Comparison of ENCODE assay signal across 1 cellular context in genomic region chr6:30626484-30627366, GRCh38.
TF ChIP-seq lines count a peak whose summit lies in the region.

Gene ATAT1 (plus strand): TSS chr6:30626874.

TF ChIP-seq in A549, 52 proteins besides CTCF, POLR2A, EP300 and RAD21 (continued from another document):
- TF ChIP-seq REST (IDR thresholded peaks at IDR 0.05) = no peak
- TF ChIP-seq BHLHE40 (IDR thresholded peaks at IDR 0.05; ENCODE audit: low read depth, low read length) = no peak
- TF ChIP-seq PHF8 (IDR thresholded peaks at IDR 0.05; ENCODE audit: borderline replicate concordance, low read depth) = peak; percentile 52; the same call in 1 of the 2 replicates
- TF ChIP-seq GATA3 (IDR thresholded peaks at IDR 0.05; ENCODE audit: borderline replicate concordance) = no peak
- TF ChIP-seq E2F6 (IDR thresholded peaks at IDR 0.05; ENCODE audit: borderline replicate concordance, low read depth) = no peak
- no peak for TF ChIP-seq JUNB (IDR thresholded peaks at IDR 0.05)
- TF ChIP-seq MAX (IDR thresholded peaks at IDR 0.05) = peak; percentile 45
- no peak for TF ChIP-seq FOSL2 (IDR thresholded peaks at IDR 0.05)
- no peak for TF ChIP-seq FOSL2 (CRISPR knock-in tag; IDR thresholded peaks at IDR 0.05)
- TF ChIP-seq MAFK (IDR thresholded peaks at IDR 0.05; ENCODE audit: partially characterized antibody) = no peak
- peak in 1 of 2 experiments; percentile 71; a peak in 4 of 5 replicates for TF ChIP-seq JUN (IDR thresholded peaks at IDR 0.05)
- no peak for TF ChIP-seq TP53 (CRISPR knock-in tag; IDR thresholded peaks at IDR 0.05)
- TF ChIP-seq USF2 (IDR thresholded peaks at IDR 0.05) = no peak
- TF ChIP-seq HOXA7 (CRISPR knock-in tag; IDR thresholded peaks at IDR 0.05) = 0 out of 2 replicates have a peak, but pooled peaks have one; percentile 45
- no peak for TF ChIP-seq FOXS1 (CRISPR knock-in tag; IDR thresholded peaks at IDR 0.05)
- no peak; the same call in 1 of the 2 replicates for TF ChIP-seq TFCP2L1 (CRISPR knock-in tag; IDR thresholded peaks at IDR 0.05)
